In the genomic region with DNA sequence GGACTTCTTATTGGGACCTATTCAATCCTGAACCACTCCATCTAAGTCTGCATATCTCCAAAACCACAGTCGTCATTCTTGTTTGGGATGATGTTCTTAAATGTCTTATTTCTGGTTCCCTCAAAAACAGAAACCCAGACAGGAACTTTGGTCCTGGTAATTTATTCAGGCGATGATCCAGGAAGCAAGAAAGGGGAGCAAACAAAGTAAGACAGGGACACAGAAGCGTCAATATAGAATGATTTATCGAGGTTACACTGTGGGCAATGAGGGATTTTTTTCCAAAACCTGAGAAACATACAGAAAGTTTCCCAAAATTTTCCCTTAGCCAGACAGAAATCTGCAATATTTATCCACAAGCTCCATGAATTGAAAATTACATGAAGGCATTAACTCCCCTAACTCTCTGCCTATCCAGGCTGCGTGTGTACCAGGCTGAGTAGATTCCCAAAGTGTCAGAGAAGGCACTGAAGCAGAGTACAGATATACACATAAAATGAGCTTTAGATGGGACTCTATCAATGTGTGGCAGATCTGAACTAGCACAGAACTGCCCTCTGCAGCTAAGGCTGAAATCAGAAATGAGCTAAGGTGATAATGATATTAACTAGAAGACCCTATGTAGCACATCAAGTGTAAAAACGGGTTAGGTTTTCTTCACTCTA, we compare ENCODE assay signal across 2 cellular contexts.
TF ChIP-seq lines count a peak whose summit lies in the region.

No MANE protein-coding gene starts in this region.

TF ChIP-seq in A549, 52 proteins besides CTCF, POLR2A, EP300 and RAD21:
- TF ChIP-seq, protein P1, sequence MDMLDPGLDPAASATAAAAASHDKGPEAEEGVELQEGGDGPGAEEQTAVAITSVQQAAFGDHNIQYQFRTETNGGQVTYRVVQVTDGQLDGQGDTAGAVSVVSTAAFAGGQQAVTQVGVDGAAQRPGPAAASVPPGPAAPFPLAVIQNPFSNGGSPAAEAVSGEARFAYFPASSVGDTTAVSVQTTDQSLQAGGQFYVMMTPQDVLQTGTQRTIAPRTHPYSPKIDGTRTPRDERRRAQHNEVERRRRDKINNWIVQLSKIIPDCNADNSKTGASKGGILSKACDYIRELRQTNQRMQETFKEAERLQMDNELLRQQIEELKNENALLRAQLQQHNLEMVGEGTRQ (IDR thresholded peaks at IDR 0.05): no peak
- TF ChIP-seq TP53 (CRISPR knock-in tag; IDR thresholded peaks at IDR 0.05) (no peak), POLR2AphosphoS2 (conservative IDR thresholded peaks at IDR 0.05; ENCODE audit: low read length) (no peak), ZSCAN20 (CRISPR knock-in tag; IDR thresholded peaks at IDR 0.05) (no peak), JUN (IDR thresholded peaks at IDR 0.05) (no peak), HDAC2 (IDR thresholded peaks at IDR 0.05) (no peak), ZNF302 (CRISPR knock-in tag; IDR thresholded peaks at IDR 0.05) (no peak), RNF2 (IDR thresholded peaks at IDR 0.05; ENCODE audit: borderline replicate concordance, low read depth) (no peak), SREBF2 (IDR thresholded peaks at IDR 0.05) (no peak), FOSB (CRISPR knock-in tag; IDR thresholded peaks at IDR 0.05) (no peak), HEYL (CRISPR knock-in tag; IDR thresholded peaks at IDR 0.05) (no peak), ZFP36 (IDR thresholded peaks at IDR 0.05; ENCODE audit: borderline replicate concordance, partially characterized antibody) (no peak), HOXB5 (CRISPR knock-in tag; IDR thresholded peaks at IDR 0.05) (no peak), RARB (CRISPR knock-in tag; IDR thresholded peaks at IDR 0.05) (no peak), GATA3 (IDR thresholded peaks at IDR 0.05; ENCODE audit: borderline replicate concordance) (no peak)
- TF ChIP-seq, protein P2, sequence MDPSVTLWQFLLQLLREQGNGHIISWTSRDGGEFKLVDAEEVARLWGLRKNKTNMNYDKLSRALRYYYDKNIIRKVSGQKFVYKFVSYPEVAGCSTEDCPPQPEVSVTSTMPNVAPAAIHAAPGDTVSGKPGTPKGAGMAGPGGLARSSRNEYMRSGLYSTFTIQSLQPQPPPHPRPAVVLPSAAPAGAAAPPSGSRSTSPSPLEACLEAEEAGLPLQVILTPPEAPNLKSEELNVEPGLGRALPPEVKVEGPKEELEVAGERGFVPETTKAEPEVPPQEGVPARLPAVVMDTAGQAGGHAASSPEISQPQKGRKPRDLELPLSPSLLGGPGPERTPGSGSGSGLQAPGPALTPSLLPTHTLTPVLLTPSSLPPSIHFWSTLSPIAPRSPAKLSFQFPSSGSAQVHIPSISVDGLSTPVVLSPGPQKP (IDR thresholded peaks at IDR 0.05; ENCODE audit: low read depth, low read length): no peak
- TF ChIP-seq, protein P3, sequence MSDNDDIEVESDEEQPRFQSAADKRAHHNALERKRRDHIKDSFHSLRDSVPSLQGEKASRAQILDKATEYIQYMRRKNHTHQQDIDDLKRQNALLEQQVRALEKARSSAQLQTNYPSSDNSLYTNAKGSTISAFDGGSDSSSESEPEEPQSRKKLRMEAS (IDR thresholded peaks at IDR 0.05): no peak
- TF ChIP-seq, protein P4, sequence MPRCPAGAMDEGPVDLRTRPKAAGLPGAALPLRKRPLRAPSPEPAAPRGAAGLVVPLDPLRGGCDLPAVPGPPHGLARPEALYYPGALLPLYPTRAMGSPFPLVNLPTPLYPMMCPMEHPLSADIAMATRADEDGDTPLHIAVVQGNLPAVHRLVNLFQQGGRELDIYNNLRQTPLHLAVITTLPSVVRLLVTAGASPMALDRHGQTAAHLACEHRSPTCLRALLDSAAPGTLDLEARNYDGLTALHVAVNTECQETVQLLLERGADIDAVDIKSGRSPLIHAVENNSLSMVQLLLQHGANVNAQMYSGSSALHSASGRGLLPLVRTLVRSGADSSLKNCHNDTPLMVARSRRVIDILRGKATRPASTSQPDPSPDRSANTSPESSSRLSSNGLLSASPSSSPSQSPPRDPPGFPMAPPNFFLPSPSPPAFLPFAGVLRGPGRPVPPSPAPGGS (IDR thresholded peaks at IDR 0.05): no peak
- TF ChIP-seq, protein P5, sequence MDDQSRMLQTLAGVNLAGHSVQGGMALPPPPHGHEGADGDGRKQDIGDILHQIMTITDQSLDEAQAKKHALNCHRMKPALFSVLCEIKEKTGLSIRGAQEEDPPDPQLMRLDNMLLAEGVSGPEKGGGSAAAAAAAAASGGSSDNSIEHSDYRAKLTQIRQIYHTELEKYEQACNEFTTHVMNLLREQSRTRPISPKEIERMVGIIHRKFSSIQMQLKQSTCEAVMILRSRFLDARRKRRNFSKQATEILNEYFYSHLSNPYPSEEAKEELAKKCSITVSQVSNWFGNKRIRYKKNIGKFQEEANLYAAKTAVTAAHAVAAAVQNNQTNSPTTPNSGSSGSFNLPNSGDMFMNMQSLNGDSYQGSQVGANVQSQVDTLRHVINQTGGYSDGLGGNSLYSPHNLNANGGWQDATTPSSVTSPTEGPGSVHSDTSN (IDR thresholded peaks at IDR 0.05): no peak
- TF ChIP-seq, protein P6, sequence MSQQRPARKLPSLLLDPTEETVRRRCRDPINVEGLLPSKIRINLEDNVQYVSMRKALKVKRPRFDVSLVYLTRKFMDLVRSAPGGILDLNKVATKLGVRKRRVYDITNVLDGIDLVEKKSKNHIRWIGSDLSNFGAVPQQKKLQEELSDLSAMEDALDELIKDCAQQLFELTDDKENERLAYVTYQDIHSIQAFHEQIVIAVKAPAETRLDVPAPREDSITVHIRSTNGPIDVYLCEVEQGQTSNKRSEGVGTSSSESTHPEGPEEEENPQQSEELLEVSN (IDR thresholded peaks at IDR 0.05; ENCODE audit: borderline replicate concordance, low read depth): no peak

TF ChIP-seq in GM12878, 131 proteins besides CTCF, POLR2A, EP300 and RAD21:
- TF ChIP-seq, protein P7, sequence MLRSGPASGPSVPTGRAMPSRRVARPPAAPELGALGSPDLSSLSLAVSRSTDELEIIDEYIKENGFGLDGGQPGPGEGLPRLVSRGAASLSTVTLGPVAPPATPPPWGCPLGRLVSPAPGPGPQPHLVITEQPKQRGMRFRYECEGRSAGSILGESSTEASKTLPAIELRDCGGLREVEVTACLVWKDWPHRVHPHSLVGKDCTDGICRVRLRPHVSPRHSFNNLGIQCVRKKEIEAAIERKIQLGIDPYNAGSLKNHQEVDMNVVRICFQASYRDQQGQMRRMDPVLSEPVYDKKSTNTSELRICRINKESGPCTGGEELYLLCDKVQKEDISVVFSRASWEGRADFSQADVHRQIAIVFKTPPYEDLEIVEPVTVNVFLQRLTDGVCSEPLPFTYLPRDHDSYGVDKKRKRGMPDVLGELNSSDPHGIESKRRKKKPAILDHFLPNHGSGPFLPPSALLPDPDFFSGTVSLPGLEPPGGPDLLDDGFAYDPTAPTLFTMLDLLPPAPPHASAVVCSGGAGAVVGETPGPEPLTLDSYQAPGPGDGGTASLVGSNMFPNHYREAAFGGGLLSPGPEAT (IDR thresholded peaks at IDR 0.05; ENCODE audit: low read depth): no peak
- TF ChIP-seq, protein P5 (IDR thresholded peaks at IDR 0.05; ENCODE audit: insufficient replicate concordance, low read depth, low read length): no peak
- TF ChIP-seq SMAD5 (IDR thresholded peaks at IDR 0.05; ENCODE audit: low read depth) (no peak), BACH1 (IDR thresholded peaks at IDR 0.05; ENCODE audit: borderline replicate concordance) (no peak), YY1 (IDR thresholded peaks at IDR 0.05; ENCODE audit: low read depth, low read length) (no peak), SREBF2 (IDR thresholded peaks at IDR 0.05; ENCODE audit: low read length) (no peak), IRF4 (IDR thresholded peaks at IDR 0.05; ENCODE audit: low read depth, low read length) (no peak), EED (IDR thresholded peaks at IDR 0.05; ENCODE audit: low read depth) (no peak), CBX5 (IDR thresholded peaks at IDR 0.05; ENCODE audit: low read depth) (no peak), CREM (IDR thresholded peaks at IDR 0.05; ENCODE audit: low read depth) (no peak), JUND (IDR thresholded peaks at IDR 0.05; ENCODE audit: low read depth, low read length) (no peak), TAF1 (IDR thresholded peaks at IDR 0.05; ENCODE audit: borderline replicate concordance, low read depth, low read length) (no peak), ZNF384 (IDR thresholded peaks at IDR 0.05; ENCODE audit: borderline replicate concordance, low read depth, low read length) (no peak), SIX5 (IDR thresholded peaks at IDR 0.05; ENCODE audit: low read depth, low read length, severe bottlenecking) (no peak), NFIC (IDR thresholded peaks at IDR 0.05; ENCODE audit: low read depth, low read length) (no peak)
- TF ChIP-seq, protein P8, sequence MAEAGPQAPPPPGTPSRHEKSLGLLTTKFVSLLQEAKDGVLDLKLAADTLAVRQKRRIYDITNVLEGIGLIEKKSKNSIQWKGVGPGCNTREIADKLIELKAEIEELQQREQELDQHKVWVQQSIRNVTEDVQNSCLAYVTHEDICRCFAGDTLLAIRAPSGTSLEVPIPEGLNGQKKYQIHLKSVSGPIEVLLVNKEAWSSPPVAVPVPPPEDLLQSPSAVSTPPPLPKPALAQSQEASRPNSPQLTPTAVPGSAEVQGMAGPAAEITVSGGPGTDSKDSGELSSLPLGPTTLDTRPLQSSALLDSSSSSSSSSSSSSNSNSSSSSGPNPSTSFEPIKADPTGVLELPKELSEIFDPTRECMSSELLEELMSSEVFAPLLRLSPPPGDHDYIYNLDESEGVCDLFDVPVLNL (IDR thresholded peaks at IDR 0.05; ENCODE audit: low read depth, low read length): no peak
- TF ChIP-seq, protein P1 (IDR thresholded peaks at IDR 0.05; ENCODE audit: borderline replicate concordance, low read depth, low read length): no peak
- TF ChIP-seq, protein P9, sequence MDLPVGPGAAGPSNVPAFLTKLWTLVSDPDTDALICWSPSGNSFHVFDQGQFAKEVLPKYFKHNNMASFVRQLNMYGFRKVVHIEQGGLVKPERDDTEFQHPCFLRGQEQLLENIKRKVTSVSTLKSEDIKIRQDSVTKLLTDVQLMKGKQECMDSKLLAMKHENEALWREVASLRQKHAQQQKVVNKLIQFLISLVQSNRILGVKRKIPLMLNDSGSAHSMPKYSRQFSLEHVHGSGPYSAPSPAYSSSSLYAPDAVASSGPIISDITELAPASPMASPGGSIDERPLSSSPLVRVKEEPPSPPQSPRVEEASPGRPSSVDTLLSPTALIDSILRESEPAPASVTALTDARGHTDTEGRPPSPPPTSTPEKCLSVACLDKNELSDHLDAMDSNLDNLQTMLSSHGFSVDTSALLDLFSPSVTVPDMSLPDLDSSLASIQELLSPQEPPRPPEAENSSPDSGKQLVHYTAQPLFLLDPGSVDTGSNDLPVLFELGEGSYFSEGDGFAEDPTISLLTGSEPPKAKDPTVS (IDR thresholded peaks at IDR 0.05; ENCODE audit: low read depth, low read length): no peak
- TF ChIP-seq, protein P10, sequence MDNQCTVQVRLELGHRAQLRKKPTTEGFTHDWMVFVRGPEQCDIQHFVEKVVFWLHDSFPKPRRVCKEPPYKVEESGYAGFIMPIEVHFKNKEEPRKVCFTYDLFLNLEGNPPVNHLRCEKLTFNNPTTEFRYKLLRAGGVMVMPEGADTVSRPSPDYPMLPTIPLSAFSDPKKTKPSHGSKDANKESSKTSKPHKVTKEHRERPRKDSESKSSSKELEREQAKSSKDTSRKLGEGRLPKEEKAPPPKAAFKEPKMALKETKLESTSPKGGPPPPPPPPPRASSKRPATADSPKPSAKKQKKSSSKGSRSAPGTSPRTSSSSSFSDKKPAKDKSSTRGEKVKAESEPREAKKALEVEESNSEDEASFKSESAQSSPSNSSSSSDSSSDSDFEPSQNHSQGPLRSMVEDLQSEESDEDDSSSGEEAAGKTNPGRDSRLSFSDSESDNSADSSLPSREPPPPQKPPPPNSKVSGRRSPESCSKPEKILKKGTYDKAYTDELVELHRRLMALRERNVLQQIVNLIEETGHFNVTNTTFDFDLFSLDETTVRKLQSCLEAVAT (IDR thresholded peaks at IDR 0.05): no peak
